1 cellular context compared by ENCODE assay signal in the genomic region with DNA sequence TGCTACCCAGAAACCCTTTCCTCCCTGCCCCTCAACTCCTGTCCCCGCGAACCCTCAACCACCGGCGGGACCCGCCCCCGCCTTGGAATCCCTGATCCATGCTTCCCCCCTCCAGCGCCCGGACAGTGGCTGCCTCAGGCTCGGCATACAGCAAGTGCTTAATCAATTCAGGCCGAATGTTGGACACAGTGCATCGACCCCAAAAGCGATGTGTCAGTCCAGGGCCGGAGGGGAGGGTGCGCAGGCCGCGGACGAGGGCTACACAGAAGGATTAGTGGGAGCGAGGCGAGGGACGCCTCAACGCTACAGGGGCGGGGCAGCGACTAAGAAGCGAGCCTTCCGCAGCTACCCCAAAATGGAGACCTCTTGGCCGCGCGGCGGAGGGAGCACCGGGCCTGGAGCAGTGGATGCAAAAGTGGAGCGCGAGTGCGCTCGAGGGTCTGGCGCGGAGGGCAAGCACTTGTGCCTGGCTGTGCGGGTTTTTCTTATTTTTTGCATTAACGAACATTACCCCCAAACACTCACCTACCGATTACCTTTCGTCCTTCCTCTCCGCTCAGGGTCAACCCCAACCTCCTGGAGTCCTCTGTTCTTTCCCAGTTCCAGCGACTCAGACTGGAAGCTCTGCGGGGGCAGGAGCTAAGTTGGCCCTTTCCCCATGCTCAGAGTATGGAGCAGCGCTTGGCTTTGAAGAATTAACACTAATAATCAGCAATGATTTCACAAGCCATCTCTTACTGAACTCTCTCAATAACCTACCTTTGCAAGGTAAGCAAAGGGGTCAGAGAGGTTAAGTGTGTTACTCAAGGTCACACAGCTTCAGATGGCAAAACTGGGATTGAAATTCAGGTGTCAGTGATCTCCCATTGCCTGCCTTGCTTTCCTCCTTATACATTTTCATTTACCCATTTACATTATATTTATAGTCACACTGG.
TF ChIP-seq lines count a peak whose summit lies in the region.

No MANE protein-coding gene starts in this region.

TF ChIP-seq in HepG2, 621 proteins besides CTCF, POLR2A, EP300 and RAD21 (continued from another document and continues in another):
- TF ChIP-seq, protein P1, sequence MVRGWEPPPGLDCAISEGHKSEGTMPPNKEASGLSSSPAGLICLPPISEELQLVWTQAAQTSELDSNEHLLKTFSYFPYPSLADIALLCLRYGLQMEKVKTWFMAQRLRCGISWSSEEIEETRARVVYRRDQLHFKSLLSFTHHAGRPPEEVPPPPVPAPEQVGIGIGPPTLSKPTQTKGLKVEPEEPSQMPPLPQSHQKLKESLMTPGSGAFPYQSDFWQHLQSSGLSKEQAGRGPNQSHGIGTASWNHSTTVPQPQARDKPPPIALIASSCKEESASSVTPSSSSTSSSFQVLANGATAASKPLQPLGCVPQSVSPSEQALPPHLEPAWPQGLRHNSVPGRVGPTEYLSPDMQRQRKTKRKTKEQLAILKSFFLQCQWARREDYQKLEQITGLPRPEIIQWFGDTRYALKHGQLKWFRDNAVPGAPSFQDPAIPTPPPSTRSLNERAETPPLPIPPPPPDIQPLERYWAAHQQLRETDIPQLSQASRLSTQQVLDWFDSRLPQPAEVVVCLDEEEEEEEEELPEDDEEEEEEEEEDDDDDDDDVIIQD (CRISPR knock-in tag; IDR thresholded peaks at IDR 0.05; ENCODE audit: low read depth) = no peak
- TF ChIP-seq, protein P2, sequence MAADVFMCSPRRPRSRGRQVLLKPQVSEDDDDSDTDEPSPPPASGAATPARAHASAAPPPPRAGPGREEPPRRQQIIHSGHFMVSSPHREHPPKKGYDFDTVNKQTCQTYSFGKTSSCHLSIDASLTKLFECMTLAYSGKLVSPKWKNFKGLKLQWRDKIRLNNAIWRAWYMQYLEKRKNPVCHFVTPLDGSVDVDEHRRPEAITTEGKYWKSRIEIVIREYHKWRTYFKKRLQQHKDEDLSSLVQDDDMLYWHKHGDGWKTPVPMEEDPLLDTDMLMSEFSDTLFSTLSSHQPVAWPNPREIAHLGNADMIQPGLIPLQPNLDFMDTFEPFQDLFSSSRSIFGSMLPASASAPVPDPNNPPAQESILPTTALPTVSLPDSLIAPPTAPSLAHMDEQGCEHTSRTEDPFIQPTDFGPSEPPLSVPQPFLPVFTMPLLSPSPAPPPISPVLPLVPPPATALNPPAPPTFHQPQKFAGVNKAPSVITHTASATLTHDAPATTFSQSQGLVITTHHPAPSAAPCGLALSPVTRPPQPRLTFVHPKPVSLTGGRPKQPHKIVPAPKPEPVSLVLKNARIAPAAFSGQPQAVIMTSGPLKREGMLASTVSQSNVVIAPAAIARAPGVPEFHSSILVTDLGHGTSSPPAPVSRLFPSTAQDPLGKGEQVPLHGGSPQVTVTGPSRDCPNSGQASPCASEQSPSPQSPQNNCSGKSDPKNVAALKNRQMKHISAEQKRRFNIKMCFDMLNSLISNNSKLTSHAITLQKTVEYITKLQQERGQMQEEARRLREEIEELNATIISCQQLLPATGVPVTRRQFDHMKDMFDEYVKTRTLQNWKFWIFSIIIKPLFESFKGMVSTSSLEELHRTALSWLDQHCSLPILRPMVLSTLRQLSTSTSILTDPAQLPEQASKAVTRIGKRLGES (CRISPR knock-in tag; IDR thresholded peaks at IDR 0.05; ENCODE audit: borderline replicate concordance) = no peak
- TF ChIP-seq PAF1 (CRISPR knock-in tag; IDR thresholded peaks at IDR 0.05) = no peak
- TF ChIP-seq, protein P3, sequence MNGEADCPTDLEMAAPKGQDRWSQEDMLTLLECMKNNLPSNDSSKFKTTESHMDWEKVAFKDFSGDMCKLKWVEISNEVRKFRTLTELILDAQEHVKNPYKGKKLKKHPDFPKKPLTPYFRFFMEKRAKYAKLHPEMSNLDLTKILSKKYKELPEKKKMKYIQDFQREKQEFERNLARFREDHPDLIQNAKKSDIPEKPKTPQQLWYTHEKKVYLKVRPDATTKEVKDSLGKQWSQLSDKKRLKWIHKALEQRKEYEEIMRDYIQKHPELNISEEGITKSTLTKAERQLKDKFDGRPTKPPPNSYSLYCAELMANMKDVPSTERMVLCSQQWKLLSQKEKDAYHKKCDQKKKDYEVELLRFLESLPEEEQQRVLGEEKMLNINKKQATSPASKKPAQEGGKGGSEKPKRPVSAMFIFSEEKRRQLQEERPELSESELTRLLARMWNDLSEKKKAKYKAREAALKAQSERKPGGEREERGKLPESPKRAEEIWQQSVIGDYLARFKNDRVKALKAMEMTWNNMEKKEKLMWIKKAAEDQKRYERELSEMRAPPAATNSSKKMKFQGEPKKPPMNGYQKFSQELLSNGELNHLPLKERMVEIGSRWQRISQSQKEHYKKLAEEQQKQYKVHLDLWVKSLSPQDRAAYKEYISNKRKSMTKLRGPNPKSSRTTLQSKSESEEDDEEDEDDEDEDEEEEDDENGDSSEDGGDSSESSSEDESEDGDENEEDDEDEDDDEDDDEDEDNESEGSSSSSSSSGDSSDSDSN (CRISPR knock-in tag; IDR thresholded peaks at IDR 0.05) = peak; percentile 78
- 0 out of 2 replicates have a peak, but pooled peaks have one; percentile 11 for TF ChIP-seq TBX2 (CRISPR knock-in tag; IDR thresholded peaks at IDR 0.05; ENCODE audit: borderline replicate concordance)
- TF ChIP-seq, protein P4, sequence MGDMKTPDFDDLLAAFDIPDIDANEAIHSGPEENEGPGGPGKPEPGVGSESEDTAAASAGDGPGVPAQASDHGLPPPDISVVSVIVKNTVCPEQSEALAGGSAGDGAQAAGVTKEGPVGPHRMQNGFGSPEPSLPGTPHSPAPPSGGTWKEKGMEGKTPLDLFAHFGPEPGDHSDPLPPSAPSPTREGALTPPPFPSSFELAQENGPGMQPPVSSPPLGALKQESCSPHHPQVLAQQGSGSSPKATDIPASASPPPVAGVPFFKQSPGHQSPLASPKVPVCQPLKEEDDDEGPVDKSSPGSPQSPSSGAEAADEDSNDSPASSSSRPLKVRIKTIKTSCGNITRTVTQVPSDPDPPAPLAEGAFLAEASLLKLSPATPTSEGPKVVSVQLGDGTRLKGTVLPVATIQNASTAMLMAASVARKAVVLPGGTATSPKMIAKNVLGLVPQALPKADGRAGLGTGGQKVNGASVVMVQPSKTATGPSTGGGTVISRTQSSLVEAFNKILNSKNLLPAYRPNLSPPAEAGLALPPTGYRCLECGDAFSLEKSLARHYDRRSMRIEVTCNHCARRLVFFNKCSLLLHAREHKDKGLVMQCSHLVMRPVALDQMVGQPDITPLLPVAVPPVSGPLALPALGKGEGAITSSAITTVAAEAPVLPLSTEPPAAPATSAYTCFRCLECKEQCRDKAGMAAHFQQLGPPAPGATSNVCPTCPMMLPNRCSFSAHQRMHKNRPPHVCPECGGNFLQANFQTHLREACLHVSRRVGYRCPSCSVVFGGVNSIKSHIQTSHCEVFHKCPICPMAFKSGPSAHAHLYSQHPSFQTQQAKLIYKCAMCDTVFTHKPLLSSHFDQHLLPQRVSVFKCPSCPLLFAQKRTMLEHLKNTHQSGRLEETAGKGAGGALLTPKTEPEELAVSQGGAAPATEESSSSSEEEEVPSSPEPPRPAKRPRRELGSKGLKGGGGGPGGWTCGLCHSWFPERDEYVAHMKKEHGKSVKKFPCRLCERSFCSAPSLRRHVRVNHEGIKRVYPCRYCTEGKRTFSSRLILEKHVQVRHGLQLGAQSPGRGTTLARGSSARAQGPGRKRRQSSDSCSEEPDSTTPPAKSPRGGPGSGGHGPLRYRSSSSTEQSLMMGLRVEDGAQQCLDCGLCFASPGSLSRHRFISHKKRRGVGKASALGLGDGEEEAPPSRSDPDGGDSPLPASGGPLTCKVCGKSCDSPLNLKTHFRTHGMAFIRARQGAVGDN (CRISPR knock-in tag; IDR thresholded peaks at IDR 0.05) = peak; percentile 82
- TF ChIP-seq, protein P5, sequence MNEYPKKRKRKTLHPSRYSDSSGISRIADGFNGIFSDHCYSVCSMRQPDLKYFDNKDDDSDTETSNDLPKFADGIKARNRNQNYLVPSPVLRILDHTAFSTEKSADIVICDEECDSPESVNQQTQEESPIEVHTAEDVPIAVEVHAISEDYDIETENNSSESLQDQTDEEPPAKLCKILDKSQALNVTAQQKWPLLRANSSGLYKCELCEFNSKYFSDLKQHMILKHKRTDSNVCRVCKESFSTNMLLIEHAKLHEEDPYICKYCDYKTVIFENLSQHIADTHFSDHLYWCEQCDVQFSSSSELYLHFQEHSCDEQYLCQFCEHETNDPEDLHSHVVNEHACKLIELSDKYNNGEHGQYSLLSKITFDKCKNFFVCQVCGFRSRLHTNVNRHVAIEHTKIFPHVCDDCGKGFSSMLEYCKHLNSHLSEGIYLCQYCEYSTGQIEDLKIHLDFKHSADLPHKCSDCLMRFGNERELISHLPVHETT (CRISPR knock-in tag; conservative IDR thresholded peaks at IDR 0.05) = no peak
- peak; percentile 69; the same call in 1 of the 2 replicates for TF ChIP-seq ZNF598 (CRISPR knock-in tag; IDR thresholded peaks at IDR 0.05; ENCODE audit: borderline replicate concordance)
- peak; percentile 31; the same call in 1 of the 2 replicates for TF ChIP-seq GABPB1 (CRISPR knock-in tag; IDR thresholded peaks at IDR 0.05)
- 0 out of 2 replicates have a peak, but pooled peaks have one; percentile 33 for TF ChIP-seq ZBTB7A (CRISPR knock-in tag; IDR thresholded peaks at IDR 0.05)
- no peak for TF ChIP-seq MLLT10 (CRISPR knock-in tag; IDR thresholded peaks at IDR 0.05)
- peak; percentile 63; the same call in 1 of the 2 replicates for TF ChIP-seq SALL1 (CRISPR knock-in tag; IDR thresholded peaks at IDR 0.05)
- TF ChIP-seq KDM6A (CRISPR knock-in tag; IDR thresholded peaks at IDR 0.05; ENCODE audit: low read depth) = no peak
- TF ChIP-seq, protein P6, sequence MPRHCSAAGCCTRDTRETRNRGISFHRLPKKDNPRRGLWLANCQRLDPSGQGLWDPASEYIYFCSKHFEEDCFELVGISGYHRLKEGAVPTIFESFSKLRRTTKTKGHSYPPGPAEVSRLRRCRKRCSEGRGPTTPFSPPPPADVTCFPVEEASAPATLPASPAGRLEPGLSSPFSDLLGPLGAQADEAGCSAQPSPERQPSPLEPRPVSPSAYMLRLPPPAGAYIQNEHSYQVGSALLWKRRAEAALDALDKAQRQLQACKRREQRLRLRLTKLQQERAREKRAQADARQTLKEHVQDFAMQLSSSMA (CRISPR knock-in tag; IDR thresholded peaks at IDR 0.05) = peak; percentile 7; the same call in 1 of the 2 replicates
- TF ChIP-seq, protein P7, sequence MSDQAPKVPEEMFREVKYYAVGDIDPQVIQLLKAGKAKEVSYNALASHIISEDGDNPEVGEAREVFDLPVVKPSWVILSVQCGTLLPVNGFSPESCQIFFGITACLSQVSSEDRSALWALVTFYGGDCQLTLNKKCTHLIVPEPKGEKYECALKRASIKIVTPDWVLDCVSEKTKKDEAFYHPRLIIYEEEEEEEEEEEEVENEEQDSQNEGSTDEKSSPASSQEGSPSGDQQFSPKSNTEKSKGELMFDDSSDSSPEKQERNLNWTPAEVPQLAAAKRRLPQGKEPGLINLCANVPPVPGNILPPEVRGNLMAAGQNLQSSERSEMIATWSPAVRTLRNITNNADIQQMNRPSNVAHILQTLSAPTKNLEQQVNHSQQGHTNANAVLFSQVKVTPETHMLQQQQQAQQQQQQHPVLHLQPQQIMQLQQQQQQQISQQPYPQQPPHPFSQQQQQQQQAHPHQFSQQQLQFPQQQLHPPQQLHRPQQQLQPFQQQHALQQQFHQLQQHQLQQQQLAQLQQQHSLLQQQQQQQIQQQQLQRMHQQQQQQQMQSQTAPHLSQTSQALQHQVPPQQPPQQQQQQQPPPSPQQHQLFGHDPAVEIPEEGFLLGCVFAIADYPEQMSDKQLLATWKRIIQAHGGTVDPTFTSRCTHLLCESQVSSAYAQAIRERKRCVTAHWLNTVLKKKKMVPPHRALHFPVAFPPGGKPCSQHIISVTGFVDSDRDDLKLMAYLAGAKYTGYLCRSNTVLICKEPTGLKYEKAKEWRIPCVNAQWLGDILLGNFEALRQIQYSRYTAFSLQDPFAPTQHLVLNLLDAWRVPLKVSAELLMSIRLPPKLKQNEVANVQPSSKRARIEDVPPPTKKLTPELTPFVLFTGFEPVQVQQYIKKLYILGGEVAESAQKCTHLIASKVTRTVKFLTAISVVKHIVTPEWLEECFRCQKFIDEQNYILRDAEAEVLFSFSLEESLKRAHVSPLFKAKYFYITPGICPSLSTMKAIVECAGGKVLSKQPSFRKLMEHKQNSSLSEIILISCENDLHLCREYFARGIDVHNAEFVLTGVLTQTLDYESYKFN (CRISPR knock-in tag; conservative IDR thresholded peaks at IDR 0.05) = no peak
- TF ChIP-seq RBM39 (IDR thresholded peaks at IDR 0.05; ENCODE audit: low read depth, low read length, poor library complexity, severe bottlenecking) = peak; percentile 6
- TF ChIP-seq ZNF780A (CRISPR knock-in tag; IDR thresholded peaks at IDR 0.05) = peak; percentile 80
- TF ChIP-seq, protein P8, sequence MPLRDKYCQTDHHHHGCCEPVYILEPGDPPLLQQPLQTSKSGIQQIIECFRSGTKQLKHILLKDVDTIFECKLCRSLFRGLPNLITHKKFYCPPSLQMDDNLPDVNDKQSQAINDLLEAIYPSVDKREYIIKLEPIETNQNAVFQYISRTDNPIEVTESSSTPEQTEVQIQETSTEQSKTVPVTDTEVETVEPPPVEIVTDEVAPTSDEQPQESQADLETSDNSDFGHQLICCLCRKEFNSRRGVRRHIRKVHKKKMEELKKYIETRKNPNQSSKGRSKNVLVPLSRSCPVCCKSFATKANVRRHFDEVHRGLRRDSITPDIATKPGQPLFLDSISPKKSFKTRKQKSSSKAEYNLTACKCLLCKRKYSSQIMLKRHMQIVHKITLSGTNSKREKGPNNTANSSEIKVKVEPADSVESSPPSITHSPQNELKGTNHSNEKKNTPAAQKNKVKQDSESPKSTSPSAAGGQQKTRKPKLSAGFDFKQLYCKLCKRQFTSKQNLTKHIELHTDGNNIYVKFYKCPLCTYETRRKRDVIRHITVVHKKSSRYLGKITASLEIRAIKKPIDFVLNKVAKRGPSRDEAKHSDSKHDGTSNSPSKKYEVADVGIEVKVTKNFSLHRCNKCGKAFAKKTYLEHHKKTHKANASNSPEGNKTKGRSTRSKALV (CRISPR knock-in tag; IDR thresholded peaks at IDR 0.05) = peak; percentile 71; the same call in 1 of the 2 replicates
- TF ChIP-seq ZMYM4 (CRISPR knock-in tag; IDR thresholded peaks at IDR 0.05) = 0 out of 2 replicates have a peak, but pooled peaks have one; percentile 12
- 0 out of 2 replicates have a peak, but pooled peaks have one; percentile 59 for TF ChIP-seq ZFP41 (CRISPR knock-in tag; IDR thresholded peaks at IDR 0.05; ENCODE audit: borderline replicate concordance)
- TF ChIP-seq, protein P9, sequence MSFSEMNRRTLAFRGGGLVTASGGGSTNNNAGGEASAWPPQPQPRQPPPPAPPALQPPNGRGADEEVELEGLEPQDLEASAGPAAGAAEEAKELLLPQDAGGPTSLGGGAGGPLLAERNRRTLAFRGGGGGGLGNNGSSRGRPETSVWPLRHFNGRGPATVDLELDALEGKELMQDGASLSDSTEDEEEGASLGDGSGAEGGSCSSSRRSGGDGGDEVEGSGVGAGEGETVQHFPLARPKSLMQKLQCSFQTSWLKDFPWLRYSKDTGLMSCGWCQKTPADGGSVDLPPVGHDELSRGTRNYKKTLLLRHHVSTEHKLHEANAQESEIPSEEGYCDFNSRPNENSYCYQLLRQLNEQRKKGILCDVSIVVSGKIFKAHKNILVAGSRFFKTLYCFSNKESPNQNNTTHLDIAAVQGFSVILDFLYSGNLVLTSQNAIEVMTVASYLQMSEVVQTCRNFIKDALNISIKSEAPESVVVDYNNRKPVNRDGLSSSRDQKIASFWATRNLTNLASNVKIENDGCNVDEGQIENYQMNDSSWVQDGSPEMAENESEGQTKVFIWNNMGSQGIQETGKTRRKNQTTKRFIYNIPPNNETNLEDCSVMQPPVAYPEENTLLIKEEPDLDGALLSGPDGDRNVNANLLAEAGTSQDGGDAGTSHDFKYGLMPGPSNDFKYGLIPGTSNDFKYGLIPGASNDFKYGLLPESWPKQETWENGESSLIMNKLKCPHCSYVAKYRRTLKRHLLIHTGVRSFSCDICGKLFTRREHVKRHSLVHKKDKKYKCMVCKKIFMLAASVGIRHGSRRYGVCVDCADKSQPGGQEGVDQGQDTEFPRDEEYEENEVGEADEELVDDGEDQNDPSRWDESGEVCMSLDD (CRISPR knock-in tag; IDR thresholded peaks at IDR 0.05; ENCODE audit: borderline replicate concordance) = no peak
- 0 out of 2 replicates have a peak, but pooled peaks have one; percentile 1 for TF ChIP-seq RFXAP (CRISPR knock-in tag; IDR thresholded peaks at IDR 0.05; ENCODE audit: borderline replicate concordance)
- no peak for TF ChIP-seq ZNF781 (CRISPR knock-in tag; IDR thresholded peaks at IDR 0.05; ENCODE audit: borderline replicate concordance, not compliant biosample characterization)
- TF ChIP-seq ZNF883 (CRISPR knock-in tag; IDR thresholded peaks at IDR 0.05; ENCODE audit: not compliant biosample characterization) = peak; percentile 69
